15 cellular contexts compared by ENCODE assay signal in the genomic region with DNA sequence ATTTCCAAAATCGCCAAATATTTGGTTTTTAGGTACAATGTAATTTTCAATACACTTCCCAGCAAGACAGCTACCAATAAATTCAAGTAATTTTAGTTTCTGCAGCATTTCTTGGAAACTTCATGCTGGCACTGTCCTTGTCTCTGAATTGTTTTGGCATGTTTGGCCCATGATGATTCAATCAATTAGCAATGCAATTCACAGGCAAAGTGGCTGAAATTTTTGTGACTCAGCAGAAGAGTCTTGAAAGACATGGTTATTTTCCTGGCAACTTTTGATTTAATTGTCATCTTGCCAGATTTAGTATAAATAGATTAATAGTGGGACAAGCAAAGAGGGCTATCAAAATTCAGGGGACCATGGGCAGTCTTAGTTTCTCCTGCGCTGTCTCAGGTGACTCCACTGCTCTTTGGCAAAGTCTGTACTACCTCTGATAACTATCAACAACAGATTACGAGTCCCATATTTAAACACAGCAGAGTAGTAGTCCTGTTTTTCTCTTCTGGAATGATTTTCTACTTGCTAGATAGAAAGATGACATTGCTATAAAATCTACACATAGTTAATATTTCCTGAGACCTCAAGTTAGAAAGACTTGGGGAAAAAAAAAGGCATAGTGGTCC.
A peak's percentile ranks its signal among the peaks of the same experiment; 100 is the strongest.
DNase-seq lines count a peak whose midpoint lies in the region; ATAC-seq lines count a peak whose summit lies in the region.
"Had no signal": no experiment of that assay in that cellular context is flagged by ENCODE, and none has a peak within 500 bp of the region (broad histone marks: within the 10 kb centered on the region; RNA-seq: fewer than 3 reads in every experiment).

No MANE protein-coding gene starts in this region.

- ATAC-seq in HG03469 (IDR thresholded peaks at IDR 0.05; ENCODE audit: unreplicated experiment), result no peak
- ATAC-seq in HG03521 (IDR thresholded peaks at IDR 0.05; ENCODE audit: unreplicated experiment), result no peak
- no peak for ATAC-seq in activated naive CD4-positive, alpha-beta T cell treated with anti-CD3 and anti-CD28 coated beads, Interleukin-2, amount 50 U/mL, for 72 hours
- ATAC-seq: CD8-positive, alpha-beta T cell; gastroesophageal sphincter; K562 had no signal

- peak; percentile 36 for DNase-seq in Caki2 (ENCODE audit: low read depth)
- DNase-seq in NCI-H446 treated with DMSO at 0.1 percent for 48 hours (lab: John Stamatoyannopoulos, UW), result peak; percentile 66
- peak; percentile 22 for DNase-seq in epidermal melanocyte (ENCODE audit: insufficient read length, low spot score)
- peak; percentile 68 for DNase-seq in myocyte (ENCODE audit: low read depth)
- no peak for DNase-seq in cerebellum (ENCODE audit: low spot score)
- DNase-seq in activated naive CD4-positive, alpha-beta T cell treated with anti-CD3 and anti-CD28 coated beads, Interleukin-2, amount 50 U/mL, for 72 hours (ENCODE audit: low spot score in 2 of 2), result no peak
- DNase-seq: activated naive CD8-positive, alpha-beta T cell treated with anti-CD3 and anti-CD28 coated beads for 36 hours; CD8-positive, alpha-beta T cell; mucosa of descending colon; SHP77 treated with DMSO at 0.1 percent for 48 hours; stomach had no signal

- H3K36me3 Mint-ChIP-seq in activated naive CD4-positive, alpha-beta T cell treated with anti-CD3 and anti-CD28 coated beads, Interleukin-2, amount 50 U/mL, for 72 hours, result no peaks in the 10 kb centered on the region
- H3K36me3 Mint-ChIP-seq: CD8-positive, alpha-beta T cell had no signal

- peaks cover 0 to 4% of the 10 kb centered on the region in 2 donors for H3K9me3 Mint-ChIP-seq in activated naive CD4-positive, alpha-beta T cell treated with anti-CD3 and anti-CD28 coated beads, Interleukin-2, amount 50 U/mL, for 72 hours
- H3K9me3 Mint-ChIP-seq: CD8-positive, alpha-beta T cell had no signal

- H3K27ac Mint-ChIP-seq in activated naive CD4-positive, alpha-beta T cell treated with anti-CD3 and anti-CD28 coated beads, Interleukin-2, amount 50 U/mL, for 72 hours, result no peak overlapping the region
- H3K27ac Mint-ChIP-seq: activated naive CD8-positive, alpha-beta T cell treated with anti-CD3 and anti-CD28 coated beads for 36 hours; CD8-positive, alpha-beta T cell had no signal

- in situ Hi-C loops in Caki2 (cut with HindIII; ENCODE audit: low pct_unique_long_range_greater_than_20kb, low sequenced_read_pairs), result no loop called here

Comparison
In these comparisons a context has a peak if more than half of its experiments do, and no peak if none do; other contexts are left out.
1. DNase-seq: peak in Caki2 (single experiment), NCI-H446 treated with DMSO at 0.1 percent for 48 hours (single experiment), epidermal melanocyte (single experiment) and myocyte (single experiment); none in cerebellum (single experiment) and activated naive CD4-positive, alpha-beta T cell treated with anti-CD3 and anti-CD28 coated beads, Interleukin-2, amount 50 U/mL, for 72 hours (0 of 2).